1 cellular context compared by ENCODE assay signal in the genomic region with DNA sequence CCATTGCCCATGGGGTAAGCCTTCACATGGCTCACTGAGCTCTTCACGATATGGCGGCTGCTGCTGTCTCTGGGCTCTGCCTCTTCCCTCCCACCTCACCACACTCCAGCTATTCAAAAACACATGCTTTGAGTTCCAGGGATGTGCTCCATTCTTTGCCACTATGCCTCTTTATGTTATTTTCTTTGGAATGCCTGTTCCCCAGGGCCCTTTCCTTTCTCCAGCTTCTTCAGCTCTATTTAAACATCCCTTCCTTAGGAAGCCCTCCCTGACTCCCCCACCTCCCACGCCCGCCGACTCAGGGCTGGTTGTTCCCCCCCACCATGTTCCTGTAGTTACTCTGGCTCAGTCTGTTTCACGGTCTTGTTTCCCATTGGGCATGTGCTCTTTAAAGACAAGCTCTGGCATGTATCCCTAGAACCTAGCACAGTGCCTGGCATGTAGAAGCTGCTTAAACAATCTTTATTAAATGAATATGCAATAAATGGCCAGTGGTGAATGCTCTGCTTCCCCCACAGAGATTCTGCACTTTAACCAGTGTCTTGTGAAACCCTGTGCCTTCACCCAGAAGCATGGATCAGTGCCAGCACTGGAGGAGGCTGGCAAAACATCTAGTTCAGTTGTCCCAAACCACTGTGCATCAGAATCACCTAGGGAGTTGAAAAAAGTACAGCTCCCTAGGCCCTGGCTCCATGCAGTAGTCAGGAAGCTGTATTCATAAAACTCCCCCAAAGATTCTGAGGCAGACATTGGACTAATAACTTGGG.
TF ChIP-seq lines count a peak whose summit lies in the region.

No MANE protein-coding gene starts in this region.

TF ChIP-seq in HEK293, 187 proteins besides CTCF, POLR2A, EP300 and RAD21 (continued from another document):
- TF ChIP-seq, protein P1, sequence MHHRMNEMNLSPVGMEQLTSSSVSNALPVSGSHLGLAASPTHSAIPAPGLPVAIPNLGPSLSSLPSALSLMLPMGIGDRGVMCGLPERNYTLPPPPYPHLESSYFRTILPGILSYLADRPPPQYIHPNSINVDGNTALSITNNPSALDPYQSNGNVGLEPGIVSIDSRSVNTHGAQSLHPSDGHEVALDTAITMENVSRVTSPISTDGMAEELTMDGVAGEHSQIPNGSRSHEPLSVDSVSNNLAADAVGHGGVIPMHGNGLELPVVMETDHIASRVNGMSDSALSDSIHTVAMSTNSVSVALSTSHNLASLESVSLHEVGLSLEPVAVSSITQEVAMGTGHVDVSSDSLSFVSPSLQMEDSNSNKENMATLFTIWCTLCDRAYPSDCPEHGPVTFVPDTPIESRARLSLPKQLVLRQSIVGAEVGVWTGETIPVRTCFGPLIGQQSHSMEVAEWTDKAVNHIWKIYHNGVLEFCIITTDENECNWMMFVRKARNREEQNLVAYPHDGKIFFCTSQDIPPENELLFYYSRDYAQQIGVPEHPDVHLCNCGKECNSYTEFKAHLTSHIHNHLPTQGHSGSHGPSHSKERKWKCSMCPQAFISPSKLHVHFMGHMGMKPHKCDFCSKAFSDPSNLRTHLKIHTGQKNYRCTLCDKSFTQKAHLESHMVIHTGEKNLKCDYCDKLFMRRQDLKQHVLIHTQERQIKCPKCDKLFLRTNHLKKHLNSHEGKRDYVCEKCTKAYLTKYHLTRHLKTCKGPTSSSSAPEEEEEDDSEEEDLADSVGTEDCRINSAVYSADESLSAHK (tag by site-specific recombination; IDR thresholded peaks at IDR 0.05) = no peak
- TF ChIP-seq, protein P2, sequence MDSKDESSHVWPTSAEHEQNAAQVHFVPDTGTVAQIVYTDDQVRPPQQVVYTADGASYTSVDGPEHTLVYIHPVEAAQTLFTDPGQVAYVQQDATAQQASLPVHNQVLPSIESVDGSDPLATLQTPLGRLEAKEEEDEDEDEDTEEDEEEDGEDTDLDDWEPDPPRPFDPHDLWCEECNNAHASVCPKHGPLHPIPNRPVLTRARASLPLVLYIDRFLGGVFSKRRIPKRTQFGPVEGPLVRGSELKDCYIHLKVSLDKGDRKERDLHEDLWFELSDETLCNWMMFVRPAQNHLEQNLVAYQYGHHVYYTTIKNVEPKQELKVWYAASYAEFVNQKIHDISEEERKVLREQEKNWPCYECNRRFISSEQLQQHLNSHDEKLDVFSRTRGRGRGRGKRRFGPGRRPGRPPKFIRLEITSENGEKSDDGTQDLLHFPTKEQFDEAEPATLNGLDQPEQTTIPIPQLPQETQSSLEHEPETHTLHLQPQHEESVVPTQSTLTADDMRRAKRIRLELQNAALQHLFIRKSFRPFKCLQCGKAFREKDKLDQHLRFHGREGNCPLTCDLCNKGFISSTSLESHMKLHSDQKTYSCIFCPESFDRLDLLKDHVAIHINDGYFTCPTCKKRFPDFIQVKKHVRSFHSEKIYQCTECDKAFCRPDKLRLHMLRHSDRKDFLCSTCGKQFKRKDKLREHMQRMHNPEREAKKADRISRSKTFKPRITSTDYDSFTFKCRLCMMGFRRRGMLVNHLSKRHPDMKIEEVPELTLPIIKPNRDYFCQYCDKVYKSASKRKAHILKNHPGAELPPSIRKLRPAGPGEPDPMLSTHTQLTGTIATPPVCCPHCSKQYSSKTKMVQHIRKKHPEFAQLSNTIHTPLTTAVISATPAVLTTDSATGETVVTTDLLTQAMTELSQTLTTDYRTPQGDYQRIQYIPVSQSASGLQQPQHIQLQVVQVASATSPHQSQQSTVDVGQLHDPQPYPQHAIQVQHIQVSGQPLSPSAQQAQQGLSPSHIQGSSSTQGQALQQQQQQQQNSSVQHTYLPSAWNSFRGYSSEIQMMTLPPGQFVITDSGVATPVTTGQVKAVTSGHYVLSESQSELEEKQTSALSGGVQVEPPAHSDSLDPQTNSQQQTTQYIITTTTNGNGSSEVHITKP (tag by site-specific recombination; IDR thresholded peaks at IDR 0.05) = peak; percentile 79
- TF ChIP-seq ZNF624 (tag by site-specific recombination; IDR thresholded peaks at IDR 0.05) (no peak), YY1 (tag by site-specific recombination; IDR thresholded peaks at IDR 0.05) (no peak), ZNF792 (tag by site-specific recombination; IDR thresholded peaks at IDR 0.05) (no peak)
